In the genomic region with DNA sequence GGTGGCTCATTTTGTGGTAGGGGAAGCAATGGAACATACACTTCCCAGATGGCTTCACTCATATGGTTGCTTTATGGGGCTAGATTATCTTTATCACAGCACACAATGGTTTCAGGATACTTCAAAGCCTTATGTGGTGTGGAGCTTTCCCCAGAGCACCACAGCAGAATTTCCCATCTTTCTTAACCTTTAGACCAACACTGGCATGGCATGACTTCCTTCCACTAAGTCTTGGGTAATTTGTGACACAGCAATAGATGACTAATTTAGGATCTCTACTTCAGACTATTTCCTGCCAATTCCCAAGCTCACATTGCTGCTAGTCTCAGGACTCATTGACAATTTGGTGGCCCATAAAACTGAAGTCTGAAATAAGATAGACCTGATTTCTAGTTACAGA, we compare ENCODE assay signal across 18 cellular contexts. TPM values are rescaled to one million over a fixed set of nuclear protein-coding genes. Genes with fewer than 3 reads are reported as not detected.
A peak's percentile ranks its signal among the peaks of the same experiment; 100 is the strongest.
DNase-seq lines count a peak whose midpoint lies in the region; ATAC-seq and TF ChIP-seq lines count a peak whose summit lies in the region.
"Had no signal": no experiment of that assay in that cellular context is flagged by ENCODE, and none has a peak within 500 bp of the region (broad histone marks: within the 10 kb centered on the region; RNA-seq: fewer than 3 reads in every experiment).

No MANE protein-coding gene starts in this region.

- peaks cover 7% of the 10 kb centered on the region for H3K9me3 Mint-ChIP-seq in MCF 10A (ENCODE audit: unreplicated experiment)
- H3K9me3 Mint-ChIP-seq: activated naive CD4-positive, alpha-beta T cell treated with anti-CD3 and anti-CD28 coated beads, Interleukin-2, amount 50 U/mL, for 24 hours; CD8-positive, alpha-beta T cell; central memory CD8-positive, alpha-beta T cell had no signal

- no peaks in the 10 kb centered on the region for H3K36me3 ChIP-seq in breast epithelium
- H3K36me3 ChIP-seq in aorta (ENCODE audit: control insufficient read depth in 1 of 2, insufficient read depth in 2 of 2, low read length in 1 of 2), result no peaks in the 10 kb centered on the region
- H3K36me3 ChIP-seq: Peyer's patch had no signal

- no peaks in the 10 kb centered on the region for H3K36me3 Mint-ChIP-seq in MCF 10A (ENCODE audit: insufficient read depth, unreplicated experiment)
- H3K36me3 Mint-ChIP-seq: activated naive CD4-positive, alpha-beta T cell treated with anti-CD3 and anti-CD28 coated beads, Interleukin-2, amount 50 U/mL, for 24 hours; CD8-positive, alpha-beta T cell; naive B cell had no signal

- H3K4me1 Mint-ChIP-seq in MCF 10A (ENCODE audit: insufficient read depth, unreplicated experiment), result peaks cover 6% of the 10 kb centered on the region
- H3K4me1 Mint-ChIP-seq: activated naive CD4-positive, alpha-beta T cell treated with anti-CD3 and anti-CD28 coated beads, Interleukin-2, amount 50 U/mL, for 24 hours; central memory CD8-positive, alpha-beta T cell; naive B cell had no signal

- H3K27ac ChIP-seq in breast epithelium (no peak overlapping the region), aorta (ENCODE audit: low read depth in 1 of 2, low read length in 2 of 2) (no peak overlapping the region)
- H3K27ac ChIP-seq: Peyer's patch had no signal

- POLR2A ChIA-PET in MCF 10A (lab: Yijun Ruan, JAX), result interaction anchor here (0.9 to 2.1 kb wide), 4 partner anchors 12 to 39 kb away, joined by 3 to 7 read pairs (median 4); no protein-coding TSS in a partner anchor

- H3K27me3 Mint-ChIP-seq in MCF 10A (ENCODE audit: insufficient read depth, unreplicated experiment), result no peaks in the 10 kb centered on the region
- H3K27me3 Mint-ChIP-seq: central memory CD8-positive, alpha-beta T cell had no signal

- H3K9me3 ChIP-seq in breast epithelium (no peaks in the 10 kb centered on the region), aorta (ENCODE audit: control insufficient read depth, low read length) (no peaks in the 10 kb centered on the region)
- H3K9me3 ChIP-seq: Peyer's patch had no signal

- H3K4me3 Mint-ChIP-seq in MCF 10A (ENCODE audit: unreplicated experiment), result no peak overlapping the region
- H3K4me3 Mint-ChIP-seq: activated naive CD4-positive, alpha-beta T cell treated with anti-CD3 and anti-CD28 coated beads, Interleukin-2, amount 50 U/mL, for 24 hours; CD8-positive, alpha-beta T cell; central memory CD8-positive, alpha-beta T cell; naive B cell had no signal

- H3K27me3 ChIP-seq in breast epithelium (no peaks in the 10 kb centered on the region), aorta (ENCODE audit: control insufficient read depth in 1 of 2, insufficient read depth in 2 of 2, low read length in 1 of 2) (no peaks in the 10 kb centered on the region)
- H3K27me3 ChIP-seq: Peyer's patch had no signal

- H3K4me3 ChIP-seq in breast epithelium (no peak overlapping the region), fibroblast of villous mesenchyme (ENCODE audit: low read depth, low read length) (no peak overlapping the region), aorta (ENCODE audit: low read length in 2 of 2) (no peak overlapping the region)
- H3K4me3 ChIP-seq: Peyer's patch had no signal

- TF ChIP-seq CTCF in MCF 10A (IDR thresholded peaks at IDR 0.05; ENCODE audit: unreplicated experiment), result no peak
- TF ChIP-seq CTCF in breast epithelium (IDR thresholded peaks at IDR 0.05), result no peak
- TF ChIP-seq CTCF in fibroblast of villous mesenchyme (IDR thresholded peaks at IDR 0.05; ENCODE audit: insufficient read depth, low read depth, low read length), result no peak

- ATAC-seq in aorta (ENCODE audit: low FRiP score) (no peak), HG02840 (IDR thresholded peaks at IDR 0.05; ENCODE audit: low FRiP score, unreplicated experiment) (no peak)
- ATAC-seq: activated CD4-positive, CD25-positive, alpha-beta regulatory T cell treated with anti-CD3 and anti-CD28 coated beads, Interleukin-2, amount 50 U/mL, for 24 hours; CD8-positive, alpha-beta T cell had no signal

- CTCF ChIA-PET in MCF 10A (lab: Yijun Ruan, JAX), result interaction anchor here (1.1 kb wide), 1 partner anchor 42 kb away, joined by 8 read pairs; no protein-coding TSS in a partner anchor

- H3K27ac Mint-ChIP-seq in MCF 10A (ENCODE audit: low read depth, unreplicated experiment), result no peak overlapping the region
- H3K27ac Mint-ChIP-seq: activated naive CD4-positive, alpha-beta T cell treated with anti-CD3 and anti-CD28 coated beads, Interleukin-2, amount 50 U/mL, for 24 hours; CD8-positive, alpha-beta T cell; naive B cell had no signal

- intact Hi-C loops in MCF 10A (cut with micrococcal nuclease) (no loop called here), breast epithelium (cut with DNase I; ENCODE audit: low total_unique reads) (loop anchor here (10.0 kb wide), 1 partner anchor 1535 kb away; no protein-coding TSS in a partner anchor), aorta (cut with DNase I) (no loop called here)

- H3K4me1 ChIP-seq in breast epithelium, result no peaks in the 10 kb centered on the region
- no peaks in the 10 kb centered on the region for H3K4me1 ChIP-seq in aorta (ENCODE audit: control insufficient read depth in 1 of 2, insufficient read depth in 2 of 2, low read length in 2 of 2)
- H3K4me1 ChIP-seq: Peyer's patch had no signal

- BruUV-seq in MCF 10A (replicated peaks; lab: Mats Ljungman, UMichigan), result no TSS peak

- TF ChIP-seq POLR2A in breast epithelium (IDR thresholded peaks at IDR 0.05), result no peak

- DNase-seq in MCF 10A (ENCODE audit: unreplicated experiment), result peak; percentile 63
- no peak for DNase-seq in breast epithelium (ENCODE audit: low spot score in 2 of 2)
- peak; percentile 87 for DNase-seq in amniotic epithelial cell (ENCODE audit: low read depth)
- peak; percentile 86 for DNase-seq in fibroblast of villous mesenchyme (ENCODE audit: low read depth)
- DNase-seq in GM19240 (ENCODE audit: insufficient read length, low spot score), result no peak
- no peak for DNase-seq in activated effector memory CD4-positive, alpha-beta T cell treated with Interleukin-2 at 50 U/mL for 16 hours
- no peak for DNase-seq in aorta
- DNase-seq: 8988T; CD8-positive, alpha-beta T cell; naive B cell; NCI-H2029 treated with DMSO at 0.1 percent for 48 hours; NCI-H526; Peyer's patch; stimulated activated CD4-positive, alpha-beta T cell treated with anti-CD3 and anti-CD28 coated beads, Interleukin-12 subunit alpha, Interleukin-12 subunit beta, amount 100 ng/mL, for 4 hours had no signal

RNA-seq across cellular contexts. Expression of gene DCN, which starts 36.9 kb away (rescaled TPM):
- 33.1 and 46.5 TPM in 2 replicates for total RNA-seq in MCF 10A (2022)
- total RNA-seq in breast epithelium, result 1,000 to 10,000 TPM; 1,081 to 4,374 (median 1,702) TPM
- 125 and 258 TPM in 2 replicates for total RNA-seq in fibroblast of villous mesenchyme
- 1,000 to 10,000 TPM in 1 of 2 donors, 100 to 1,000 TPM in 1; 863 to 2,873 TPM for total RNA-seq in aorta
- 10 to 100 TPM; 27.2 to 74.0 TPM for polyA plus RNA-seq in aorta
- total RNA-seq: CD8-positive, alpha-beta T cell had no signal

Comparison
In these comparisons a context has a peak if more than half of its experiments do, and no peak if none do; other contexts are left out.
1. DNase-seq: peak in MCF 10A (single experiment), amniotic epithelial cell (single experiment) and fibroblast of villous mesenchyme (single experiment); none in breast epithelium (0 of 2), GM19240 (single experiment), activated effector memory CD4-positive, alpha-beta T cell treated with Interleukin-2 at 50 U/mL for 16 hours (single experiment) and aorta (0 of 2).